8 cellular contexts compared by ENCODE assay signal in genomic region chr15:99928429-99928981, GRCh38.
DNase-seq lines count a peak whose midpoint lies in the region; ATAC-seq and TF ChIP-seq lines count a peak whose summit lies in the region.

No MANE protein-coding gene starts in this region.

- TF ChIP-seq CTCF in C4-2B (conservative IDR thresholded peaks at IDR 0.05) (peak; percentile 51), SU-DHL-6 (IDR thresholded peaks at IDR 0.05; ENCODE audit: insufficient read depth, low read length, poor library complexity, severe bottlenecking) (no peak), heart left ventricle (IDR thresholded peaks at IDR 0.05) (peak; percentile 61 to 81 (median 72)), progenitor cell of endocrine pancreas (IDR thresholded peaks at IDR 0.05; ENCODE audit: unreplicated experiment) (peak; percentile 63), upper lobe of left lung (IDR thresholded peaks at IDR 0.05) (peak; percentile 55 to 86 (median 83))

- H3K79me2 ChIP-seq in SU-DHL-6 (ENCODE audit: insufficient read depth, low read length): no peaks in the 10 kb centered on the region

- peak overlapping the region; percentile 42 for H3K4me3 ChIP-seq in SU-DHL-6 (ENCODE audit: insufficient read depth, low read length, poor library complexity, severe bottlenecking)
- peak overlapping the region; percentile 81 for H3K4me3 ChIP-seq in adipocyte (ENCODE audit: low read length)
- peak overlapping the region; percentile 10 to 63 (median 50) for H3K4me3 ChIP-seq in heart left ventricle
- H3K4me3 ChIP-seq in upper lobe of left lung: peak overlapping the region in 3 of 4 donors; percentile 30 to 54 (median 44)

- peak overlapping the region; percentile 79 for H3K27ac Mint-ChIP-seq in progenitor cell of endocrine pancreas

- H4K20me1 ChIP-seq in SU-DHL-6 (ENCODE audit: low read depth, low read length): no peaks in the 10 kb centered on the region

- H3K9me3 ChIP-seq in SU-DHL-6 (ENCODE audit: insufficient read depth, low read length): no peaks in the 10 kb centered on the region
- no peaks in the 10 kb centered on the region for H3K9me3 ChIP-seq in adipocyte (ENCODE audit: control insufficient read depth, low read length)
- H3K9me3 ChIP-seq in heart left ventricle: no peaks in the 10 kb centered on the region
- H3K9me3 ChIP-seq in upper lobe of left lung: no peaks in the 10 kb centered on the region

- peak; percentile 90 for DNase-seq in adipocyte (ENCODE audit: low read depth)
- DNase-seq in heart left ventricle: peak; percentile 73 to 93 (median 87)
- peak; percentile 41 for DNase-seq in progenitor cell of endocrine pancreas (ENCODE audit: low spot score, unreplicated experiment)
- DNase-seq in upper lobe of left lung: peak; percentile 81 to 98

- H2AFZ ChIP-seq in SU-DHL-6 (ENCODE audit: low read depth, low read length, severe bottlenecking): peak overlapping the region; percentile 68

- TF ChIP-seq POLR2A in heart left ventricle (IDR thresholded peaks at IDR 0.05) (no peak), upper lobe of left lung (IDR thresholded peaks at IDR 0.05) (no peak)

- H3K9me3 Mint-ChIP-seq in progenitor cell of endocrine pancreas (ENCODE audit: low read depth): no peaks in the 10 kb centered on the region

- intact Hi-C loops in heart left ventricle (cut with DNase I): loop anchor here in 4 of 10 donors (2.0 to 5.0 kb wide), 4 partner anchors 184 to 644 kb away; no protein-coding TSS in a partner anchor

- peak overlapping the region; percentile 75 for H3K4me3 Mint-ChIP-seq in progenitor cell of endocrine pancreas (ENCODE audit: low read depth)

- no peaks in the 10 kb centered on the region for H3K36me3 ChIP-seq in SU-DHL-6 (ENCODE audit: low read length)
- H3K36me3 ChIP-seq in adipocyte (ENCODE audit: control insufficient read depth, insufficient read depth, low read length, severe bottlenecking): no peaks in the 10 kb centered on the region
- no peaks in the 10 kb centered on the region for H3K36me3 ChIP-seq in heart left ventricle
- no peaks in the 10 kb centered on the region for H3K36me3 ChIP-seq in upper lobe of left lung

- H3K36me3 Mint-ChIP-seq in progenitor cell of endocrine pancreas (ENCODE audit: insufficient read depth): no peaks in the 10 kb centered on the region

- H3K27ac ChIP-seq in C4-2B (0 out of 2 replicates have a peak overlapping the region, but pooled peaks have one; percentile 11), SU-DHL-6 (ENCODE audit: low read depth, low read length) (no peak overlapping the region), heart left ventricle (peak overlapping the region in 10 of 12 donors; percentile 14 to 83 (median 72)), upper lobe of left lung (peak overlapping the region; percentile 61 to 87 (median 68))

- H3K4me1 ChIP-seq in adipocyte (ENCODE audit: control insufficient read depth, insufficient read depth, low read length): peaks cover 6% of the 10 kb centered on the region
- peaks cover 0 to 15% (median 6%) of the 10 kb centered on the region in 12 donors for H3K4me1 ChIP-seq in heart left ventricle
- peaks cover 7 to 16% (median 12%) of the 10 kb centered on the region in 4 donors for H3K4me1 ChIP-seq in upper lobe of left lung

- WGBS in heart left ventricle, 4 donors: 5 to 68% (median 28%) methylated on average over 6 to 38 of the region's 38 CpGs
- 18 to 38% methylated on average over 6 to 11 of the region's 38 CpGs for WGBS in upper lobe of left lung, 2 donors

- no peaks in the 10 kb centered on the region for H3F3A ChIP-seq in SU-DHL-6 (ENCODE audit: insufficient read depth)

- H3K4me1 Mint-ChIP-seq in progenitor cell of endocrine pancreas (ENCODE audit: low read depth): no peaks in the 10 kb centered on the region

- no peaks in the 10 kb centered on the region for H3K27me3 ChIP-seq in SU-DHL-6 (ENCODE audit: low read length)
- peaks cover 13% of the 10 kb centered on the region for H3K27me3 ChIP-seq in adipocyte (replicated peaks; ENCODE audit: control insufficient read depth, insufficient read depth, low read length)
- H3K27me3 ChIP-seq in heart left ventricle: no peaks in the 10 kb centered on the region
- H3K27me3 ChIP-seq in upper lobe of left lung: no peaks in the 10 kb centered on the region

- TF ChIP-seq EP300 in upper lobe of left lung (IDR thresholded peaks at IDR 0.05): no peak

- ATAC-seq in GM19324 (IDR thresholded peaks at IDR 0.05; ENCODE audit: low FRiP score, unreplicated experiment) (peak; percentile 94), HG03457 (IDR thresholded peaks at IDR 0.05; ENCODE audit: unreplicated experiment) (peak; percentile 78), heart left ventricle (peak; percentile 33 to 95 (median 90)), upper lobe of left lung (ENCODE audit: low FRiP score in 2 of 2) (peak; percentile 92 to 97)

- H3K9ac ChIP-seq in SU-DHL-6 (ENCODE audit: low read length) (peak overlapping the region; percentile 26; the same call in 1 of the 2 replicates), adipocyte (ENCODE audit: low read length) (peak overlapping the region; percentile 79)

- H3K9me2 ChIP-seq in SU-DHL-6 (replicated peaks; ENCODE audit: insufficient read depth, low read length): no peaks in the 10 kb centered on the region

- peak overlapping the region; percentile 48 for H3K4me2 ChIP-seq in SU-DHL-6 (ENCODE audit: low read depth, low read length, poor library complexity, severe bottlenecking)

- H3K27me3 Mint-ChIP-seq in progenitor cell of endocrine pancreas: peaks cover 69% of the 10 kb centered on the region
